5 cellular contexts compared by ENCODE assay signal in the genomic region with DNA sequence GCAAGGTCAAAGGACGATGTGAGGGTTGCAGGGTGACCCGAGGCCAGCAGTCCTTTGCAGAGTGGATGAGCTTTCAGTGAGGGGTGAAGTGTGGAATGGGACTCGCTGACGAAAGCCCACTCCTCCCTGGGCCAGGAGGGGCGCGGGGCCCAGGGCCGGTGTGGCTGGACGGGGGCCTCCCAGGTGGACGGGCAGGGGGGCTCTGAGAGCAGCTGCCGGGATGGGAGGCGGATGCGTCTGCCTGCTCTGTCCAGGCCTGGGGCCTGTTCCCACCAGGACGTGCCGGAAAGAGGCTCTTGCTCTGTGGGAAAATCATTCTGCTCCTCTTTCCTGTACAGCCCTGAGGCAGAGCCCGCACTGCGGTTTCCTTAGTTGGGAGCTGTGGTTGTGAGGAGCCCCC. TPM values are rescaled to one million over a fixed set of nuclear protein-coding genes. Genes with fewer than 3 reads are reported as not detected.
"Had no signal": no experiment of that assay in that cellular context is flagged by ENCODE, and none has a peak within 500 bp of the region (broad histone marks: within the 10 kb centered on the region; RNA-seq: fewer than 3 reads in every experiment).

No MANE protein-coding gene starts in this region.

- H3K27ac Mint-ChIP-seq: GM23338, H9 had no signal

- H2AFZ ChIP-seq: GM23338 had no signal

- H3K4me2 ChIP-seq: GM23338 had no signal

- ATAC-seq: GM23338 had no signal

- H3K4me3 ChIP-seq: GM23338 had no signal

- H3K4me3 Mint-ChIP-seq: GM23338, H9 had no signal

- H3K9me3 Mint-ChIP-seq: GM23338, H9 had no signal

- DNase-seq: H9, HCEC 1CT, IMR-90 had no signal

RNA-seq across cellular contexts. Expression of a gene that starts 24.3 kb away (rescaled TPM):
- total RNA-seq: HT-29, IMR-90 had no signal
- polyA plus RNA-seq: IMR-90 had no signal
